16 cellular contexts compared by ENCODE assay signal in the genomic region with DNA sequence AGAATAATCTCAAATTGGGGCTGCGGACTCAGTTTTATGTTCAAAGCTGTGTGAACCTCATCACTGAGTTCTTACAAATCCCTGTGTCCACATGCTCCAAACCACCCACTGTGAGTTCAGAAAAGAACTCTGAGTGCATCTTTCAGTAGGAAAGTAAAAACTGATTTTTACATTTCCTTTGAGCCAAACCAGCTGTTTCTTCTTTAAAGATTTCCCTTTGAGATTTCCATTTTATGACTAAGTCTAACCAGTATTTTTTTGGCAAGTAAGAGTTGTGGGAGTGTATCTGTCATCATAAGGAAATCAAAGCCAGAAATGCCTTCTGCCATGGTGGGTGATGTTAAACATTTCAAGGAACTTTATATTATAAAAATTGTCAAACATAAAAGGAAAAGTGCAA.
DNase-seq lines count a peak whose midpoint lies in the region; ATAC-seq and TF ChIP-seq lines count a peak whose summit lies in the region.
"Had no signal": no experiment of that assay in that cellular context is flagged by ENCODE, and none has a peak within 500 bp of the region (broad histone marks: within the 10 kb centered on the region; RNA-seq: fewer than 3 reads in every experiment).

No MANE protein-coding gene starts in this region.

- TF ChIP-seq CTCF in right atrium auricular region (IDR thresholded peaks at IDR 0.05): no peak
- TF ChIP-seq CTCF in astrocyte of the cerebellum (IDR thresholded peaks at IDR 0.05; ENCODE audit: low read depth, low read length, missing control alignments): no peak
- TF ChIP-seq CTCF in uterus (IDR thresholded peaks at IDR 0.05): no peak

- WGBS in aorta, 2 donors: 4 to 7% methylated on average over 1 of the region's 1 CpG

- H3K9me3 ChIP-seq in right atrium auricular region (no peaks in the 10 kb centered on the region), uterus (no peaks in the 10 kb centered on the region), aorta (ENCODE audit: control insufficient read depth, low read length) (no peaks in the 10 kb centered on the region)

- H3K36me3 ChIP-seq in right atrium auricular region (no peaks in the 10 kb centered on the region), uterus (no peaks in the 10 kb centered on the region), aorta (ENCODE audit: control insufficient read depth in 1 of 2, insufficient read depth in 2 of 2, low read length in 1 of 2) (peaks cover 0 to 4% of the 10 kb centered on the region in 2 donors)

- in situ Hi-C loops in astrocyte of the cerebellum (cut with HindIII; ENCODE audit: low sequenced_read_pairs): no loop called here

- intact Hi-C loops in Right ventricle myocardium inferior (cut with DNase I) (no loop called here), uterus (cut with DNase I; ENCODE audit: low total_unique reads) (no loop called here), aorta (cut with DNase I) (loop anchor here (10.0 kb wide), 1 partner anchor 102 kb away; a partner anchor contains a TSS)

- DNase-seq in Right ventricle myocardium inferior (ENCODE audit: missing footprints) (no peak), right atrium auricular region (ENCODE audit: low spot score) (no peak), astrocyte of the cerebellum (ENCODE audit: low read depth) (peak; percentile 76), hepatic stellate cell (ENCODE audit: low spot score) (peak; percentile 45), uterus (peak; percentile 14 to 27), epidermal melanocyte (ENCODE audit: insufficient read length, low spot score) (no peak), aorta (no peak), COLO829 (ENCODE audit: low spot score) (no peak)
- DNase-seq: DMS153, glutamatergic neuron, natural killer cell, small intestine had no signal

- no peaks in the 10 kb centered on the region for H3K27me3 ChIP-seq in right atrium auricular region
- no peaks in the 10 kb centered on the region for H3K27me3 ChIP-seq in uterus
- H3K27me3 ChIP-seq in aorta (ENCODE audit: control insufficient read depth in 1 of 2, insufficient read depth in 2 of 2, low read length in 1 of 2): no peaks in the 10 kb centered on the region

- peaks cover 0 to 13% of the 10 kb centered on the region in 2 donors for H3K4me1 ChIP-seq in right atrium auricular region
- H3K4me1 ChIP-seq in uterus: no peaks in the 10 kb centered on the region
- H3K4me1 ChIP-seq in aorta (ENCODE audit: control insufficient read depth in 1 of 2, insufficient read depth in 2 of 2, low read length in 2 of 2): peaks cover 2% of the 10 kb centered on the region in 2 donors

- no peak for TF ChIP-seq POLR2A in uterus (IDR thresholded peaks at IDR 0.05)

- H3K27ac ChIP-seq in right atrium auricular region (no peak overlapping the region), uterus (no peak overlapping the region), aorta (ENCODE audit: low read depth in 1 of 2, low read length in 2 of 2) (no peak overlapping the region)
- H3K27ac ChIP-seq: 22Rv1 had no signal

- H3K4me3 ChIP-seq in right atrium auricular region: no peak overlapping the region
- H3K4me3 ChIP-seq in astrocyte of the cerebellum (ENCODE audit: low read depth, low read length): no peak overlapping the region
- no peak overlapping the region for H3K4me3 ChIP-seq in uterus
- H3K4me3 ChIP-seq in aorta (ENCODE audit: low read length in 2 of 2): no peak overlapping the region
- H3K4me3 ChIP-seq: GM12878 had no signal

- ATAC-seq in Right ventricle myocardium inferior: peak; percentile 73
- no peak for ATAC-seq in aorta (ENCODE audit: low FRiP score)
- ATAC-seq: GM12878, left lobe of liver, natural killer cell, WTC11 had no signal

Comparison
In these comparisons a context has a peak if more than half of its experiments do, and no peak if none do; other contexts are left out.
1. DNase-seq: peak in astrocyte of the cerebellum (single experiment), hepatic stellate cell (single experiment) and uterus (2 of 2); none in Right ventricle myocardium inferior (single experiment), right atrium auricular region (single experiment), epidermal melanocyte (single experiment), aorta (0 of 2) and COLO829 (single experiment).
2. intact Hi-C loops: an anchor here in aorta (10.0 kb wide); none called in Right ventricle myocardium inferior and uterus.